12 cellular contexts compared by ENCODE assay signal in genomic region chr5:135436856-135437795, GRCh38. TPM values are rescaled to one million over a fixed set of nuclear protein-coding genes. Genes with fewer than 3 reads are reported as not detected.
DNase-seq lines count a peak whose midpoint lies in the region; FAIRE-seq and TF ChIP-seq lines count a peak whose summit lies in the region.
"Had no signal": no experiment of that assay in that cellular context is flagged by ENCODE, and none has a peak within 500 bp of the region (broad histone marks: within the 10 kb centered on the region; RNA-seq: fewer than 3 reads in every experiment).

No MANE protein-coding gene starts in this region.

- DNase-seq in DMS 273 (lab: John Stamatoyannopoulos, UW; ENCODE audit: unreplicated experiment) (peak; percentile 28), DMS 273 treated with DMSO at 0.1 percent for 48 hours (lab: John Stamatoyannopoulos, UW) (no peak), RCC 7860 (ENCODE audit: low spot score) (peak; percentile 24), islet precursor cell (peak; percentile 86), transverse colon (no peak), uterus (no peak), NK-92 (lab: John Stamatoyannopoulos, UW; ENCODE audit: unreplicated experiment) (no peak), NCI-H526 treated with DMSO at 0.1 percent for 48 hours (lab: John Stamatoyannopoulos, UW) (no peak)
- DNase-seq: activated effector memory CD4-positive, alpha-beta T cell treated with anti-CD3 and anti-CD28 coated beads, Interleukin-2, amount 50 U/mL, for 16 hours; glutamatergic neuron had no signal

- H3K27ac ChIP-seq in transverse colon (peak overlapping the region in 3 of 4 donors; percentile 21 to 37 (median 36)), uterus (no peak overlapping the region)
- H3K27ac ChIP-seq: 22Rv1 had no signal

- TF ChIP-seq POLR2A in transverse colon (IDR thresholded peaks at IDR 0.05) (no peak), uterus (IDR thresholded peaks at IDR 0.05) (no peak)

- in situ Hi-C loops in transverse colon (cut with MboI; ENCODE audit: low pct_ligation_motif_present in 1 of 4, low pct_unique_long_range_greater_than_20kb in 1 of 4, low sequenced_read_pairs in 3 of 4), result no loop called here

- intact Hi-C loops in transverse colon (cut with DNase I; ENCODE audit: low total_unique reads), result no loop called here
- intact Hi-C loops in uterus (cut with DNase I; ENCODE audit: low total_unique reads), result no loop called here

- H3K4me3 ChIP-seq in transverse colon, result no peak overlapping the region
- no peak overlapping the region for H3K4me3 ChIP-seq in uterus

- TF ChIP-seq EP300 in transverse colon (IDR thresholded peaks at IDR 0.05; ENCODE audit: low read depth), result no peak

- H3K4me1 ChIP-seq in transverse colon, result peaks cover 0 to 22% (median 3%) of the 10 kb centered on the region in 4 donors
- no peaks in the 10 kb centered on the region for H3K4me1 ChIP-seq in uterus

- H3K9me3 ChIP-seq in transverse colon (no peaks in the 10 kb centered on the region), uterus (no peaks in the 10 kb centered on the region)

- no peak for FAIRE-seq in RCC 7860 (lab: Jason Lieb, UNC)

- no peaks in the 10 kb centered on the region for H3K36me3 ChIP-seq in transverse colon
- no peaks in the 10 kb centered on the region for H3K36me3 ChIP-seq in uterus

- no peak for TF ChIP-seq CTCF in transverse colon (IDR thresholded peaks at IDR 0.05)
- TF ChIP-seq CTCF in uterus (IDR thresholded peaks at IDR 0.05), result no peak

- H3K27me3 ChIP-seq in transverse colon (peaks cover 3% of the 10 kb centered on the region), uterus (no peaks in the 10 kb centered on the region)

- WGBS in transverse colon (ENCODE audit: low coverage in 1 of 2), 2 donors, result 47 to 73% methylated on average over 3 to 14 of the region's 15 CpGs

RNA-seq across cellular contexts. Expression of gene DCANP1, which starts 10.0 kb away (rescaled TPM):
- total RNA-seq in transverse colon (under 1 TPM in 1 of 4 donors, not detected in 3; 0.95 TPM), uterus (not detected)
- total RNA-seq: MCF 10A had no signal

RNA-seq across cellular contexts. Expression of gene TIFAB, which starts 15.0 kb away (rescaled TPM):
- total RNA-seq in transverse colon, result under 1 TPM in 1 of 4 donors, not detected in 3; 0.16 TPM
- total RNA-seq in uterus, result under 1 TPM in 1 of 4 donors, not detected in 3; 0.28 TPM
- total RNA-seq: MCF 10A had no signal

RNA-seq across cellular contexts. Expression of gene MACROH2A1, which starts 38.1 kb away (rescaled TPM):
- 100 to 1,000 TPM; 190 to 348 (median 314) TPM for total RNA-seq in transverse colon
- 100 to 1,000 TPM; 121 to 200 (median 141) TPM for total RNA-seq in uterus

Comparison
In these comparisons a context has a peak if more than half of its experiments do, and no peak if none do; other contexts are left out.
1. DNase-seq: peak in DMS 273 (single experiment), RCC 7860 (single experiment) and islet precursor cell (single experiment); none in DMS 273 treated with DMSO at 0.1 percent for 48 hours (single experiment), transverse colon (single experiment), uterus (0 of 2), NK-92 (single experiment) and NCI-H526 treated with DMSO at 0.1 percent for 48 hours (single experiment).
2. H3K27ac ChIP-seq: peak in transverse colon (3 of 4); none in uterus (0 of 2).